34 cellular contexts compared by ENCODE assay signal in the genomic region with DNA sequence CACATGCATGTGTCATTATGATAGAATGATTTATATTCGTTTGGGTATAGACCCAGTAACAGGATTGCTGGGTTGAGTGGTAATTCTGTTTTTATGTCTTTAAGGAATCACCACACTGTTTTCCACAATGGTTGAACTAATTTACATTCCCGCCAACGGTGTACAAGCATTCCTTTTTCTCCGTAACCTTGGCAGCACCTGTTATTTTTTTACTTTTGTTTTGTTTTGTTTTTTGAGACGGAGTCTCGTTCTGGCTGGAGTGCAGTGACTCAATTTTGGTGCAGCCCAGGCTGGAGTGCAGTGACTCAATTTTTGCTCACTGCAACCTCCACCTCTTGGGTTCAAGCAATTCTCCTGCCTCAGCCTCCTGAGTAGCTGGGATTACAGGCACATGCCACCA. TPM values are rescaled to one million over a fixed set of nuclear protein-coding genes. Genes with fewer than 3 reads are reported as not detected.
"Had no signal": no experiment of that assay in that cellular context is flagged by ENCODE, and none has a peak within 500 bp of the region (broad histone marks: within the 10 kb centered on the region; RNA-seq: fewer than 3 reads in every experiment).

No MANE protein-coding gene starts in this region.

- H3K36me3 Mint-ChIP-seq: activated CD4-positive, alpha-beta memory T cell treated with anti-CD3 and anti-CD28 coated beads for 36 hours; activated naive CD4-positive, alpha-beta T cell treated with anti-CD3 and anti-CD28 coated beads, Interleukin-2, amount 50 U/mL, for 72 hours; brain; WTC11 had no signal

- H3K27ac ChIP-seq: ascending aorta, breast epithelium, coronary artery, dorsolateral prefrontal cortex, esophagus muscularis mucosa, foreskin keratinocyte, gastrocnemius medialis, heart left ventricle, VCaP had no signal

- ATAC-seq: activated CD8-positive, alpha-beta T cell treated with anti-CD3 and anti-CD28 coated beads, Interleukin-2, amount 10 ng/mL, durations not matched to agents 7 days and 5 days; activated naive CD4-positive, alpha-beta T cell treated with anti-CD3 and anti-CD28 coated beads, Interleukin-2, amount 50 U/mL, for 72 hours; activated T-cell treated with anti-CD3 and anti-CD28 coated beads, Interleukin-2, amount 50 U/mL, for 72 hours; foreskin keratinocyte; gastrocnemius medialis; heart left ventricle; T-helper 17 cell; WTC11 had no signal

- H3K9me3 Mint-ChIP-seq: activated CD4-positive, alpha-beta memory T cell treated with anti-CD3 and anti-CD28 coated beads for 36 hours; central memory CD8-positive, alpha-beta T cell; T-helper 2 cell treated with Interferon-gamma antibody and Interleukin-4, amounts not matched to agents 5 μg/mL and 100 μg/mL, for 36 hours had no signal

- H3K36me3 ChIP-seq: ascending aorta, breast epithelium, esophagus muscularis mucosa, gastrocnemius medialis, heart left ventricle had no signal

- H3K4me1 ChIP-seq: ascending aorta, breast epithelium, esophagus muscularis mucosa, foreskin keratinocyte, gastrocnemius medialis had no signal

- H3K27me3 Mint-ChIP-seq: activated naive CD8-positive, alpha-beta T cell treated with anti-CD3 and anti-CD28 coated beads, Interleukin-2, amount 10 ng/mL, durations not matched to agents 7 days and 5 days; activated T-cell treated with anti-CD3 and anti-CD28 coated beads, Interleukin-2, amount 50 U/mL, for 24 hours; central memory CD8-positive, alpha-beta T cell; dendritic cell treated with granulocyte-macrophage colony-stimulating factor and Interleukin-4, amounts not matched to agents 40 ng/mL and 50 ng/mL, for 4 days; T-helper 17 cell had no signal

- H3K4me3 Mint-ChIP-seq: activated CD4-positive, alpha-beta memory T cell treated with anti-CD3 and anti-CD28 coated beads for 36 hours; activated CD8-positive, alpha-beta T cell treated with anti-CD3 and anti-CD28 coated beads, Interleukin-2, amount 10 ng/mL, durations not matched to agents 7 days and 5 days; activated naive CD4-positive, alpha-beta T cell treated with anti-CD3 and anti-CD28 coated beads, Interleukin-2, amount 10 ng/mL, durations not matched to agents 7 days and 5 days; activated naive CD8-positive, alpha-beta T cell treated with anti-CD3 and anti-CD28 coated beads, Interleukin-2, amount 10 ng/mL, durations not matched to agents 7 days and 5 days; activated T-cell treated with anti-CD3 and anti-CD28 coated beads, Interleukin-2, amount 50 U/mL, for 24 hours; activated T-cell treated with anti-CD3 and anti-CD28 coated beads, Interleukin-2, amount 50 U/mL, for 72 hours; brain; central memory CD8-positive, alpha-beta T cell; dendritic cell treated with granulocyte-macrophage colony-stimulating factor and Interleukin-4, amounts not matched to agents 40 ng/mL and 50 ng/mL, for 4 days; endodermal cell; T-helper 17 cell; T-helper 2 cell treated with Interferon-gamma antibody and Interleukin-4, amounts not matched to agents 5 μg/mL and 100 μg/mL, for 36 hours; WTC11 had no signal

- H3K4me3 ChIP-seq: ascending aorta, breast epithelium, coronary artery, dorsolateral prefrontal cortex, esophagus muscularis mucosa, gastrocnemius medialis, heart left ventricle had no signal

- H3K27ac Mint-ChIP-seq: activated CD4-positive, alpha-beta memory T cell treated with anti-CD3 and anti-CD28 coated beads for 36 hours; activated CD8-positive, alpha-beta T cell treated with anti-CD3 and anti-CD28 coated beads, Interleukin-2, amount 10 ng/mL, durations not matched to agents 7 days and 5 days; activated naive CD4-positive, alpha-beta T cell treated with anti-CD3 and anti-CD28 coated beads, Interleukin-2, amount 10 ng/mL, durations not matched to agents 7 days and 5 days; activated naive CD4-positive, alpha-beta T cell treated with anti-CD3 and anti-CD28 coated beads, Interleukin-2, amount 50 U/mL, for 72 hours; activated naive CD8-positive, alpha-beta T cell treated with anti-CD3 and anti-CD28 coated beads, Interleukin-2, amount 10 ng/mL, durations not matched to agents 7 days and 5 days; activated T-cell treated with anti-CD3 and anti-CD28 coated beads, Interleukin-2, amount 50 U/mL, for 24 hours; activated T-cell treated with anti-CD3 and anti-CD28 coated beads, Interleukin-2, amount 50 U/mL, for 72 hours; brain; dendritic cell treated with granulocyte-macrophage colony-stimulating factor and Interleukin-4, amounts not matched to agents 40 ng/mL and 50 ng/mL, for 4 days; endodermal cell; T-helper 17 cell; T-helper 2 cell treated with Interferon-gamma antibody and Interleukin-4, amounts not matched to agents 5 μg/mL and 100 μg/mL, for 36 hours; WTC11 had no signal

- DNase-seq: activated CD4-positive, alpha-beta memory T cell treated with anti-CD3 and anti-CD28 coated beads for 36 hours; activated CD4-positive, alpha-beta T cell treated with anti-CD3 and anti-CD28 coated beads for 1 hour; activated CD4-positive, alpha-beta T cell treated with anti-CD3 and anti-CD28 coated beads for 4 hours; activated CD8-positive, alpha-beta memory T cell treated with anti-CD3 and anti-CD28 coated beads, Interleukin-2, amount 50 U/mL, for 48 hours; activated CD8-positive, alpha-beta T cell treated with anti-CD3 and anti-CD28 coated beads, Interleukin-2, amount 10 ng/mL, durations not matched to agents 7 days and 5 days; activated gamma-delta T cell; activated naive CD4-positive, alpha-beta T cell; activated naive CD4-positive, alpha-beta T cell treated with anti-CD3 and anti-CD28 coated beads, Interleukin-2, amount 10 ng/mL, durations not matched to agents 7 days and 5 days; activated naive CD8-positive, alpha-beta T cell treated with anti-CD3 and anti-CD28 coated beads, Interleukin-2, amount 10 ng/mL, durations not matched to agents 7 days and 5 days; activated T-cell treated with anti-CD3 and anti-CD28 coated beads for 4 hours; activated T-cell treated with anti-CD3 and anti-CD28 coated beads, Interleukin-2, amount 50 U/mL, for 24 hours; activated T-cell treated with anti-CD3 and anti-CD28 coated beads, Interleukin-2, amount 50 U/mL, for 72 hours; dorsolateral prefrontal cortex; effector memory CD4-positive, alpha-beta T cell; endodermal cell; erythroblast; foreskin keratinocyte; gastrocnemius medialis; glutamatergic neuron; heart left ventricle; T-helper 1 cell; T-helper 17 cell; T1000 had no signal

- H3K9me3 ChIP-seq: gastrocnemius medialis had no signal

- H3K4me1 Mint-ChIP-seq: activated naive CD4-positive, alpha-beta T cell treated with anti-CD3 and anti-CD28 coated beads, Interleukin-2, amount 10 ng/mL, durations not matched to agents 7 days and 5 days; brain; endodermal cell; WTC11 had no signal

RNA-seq across cellular contexts. Expression of gene S100B, which starts 8.5 kb away (rescaled TPM):
- total RNA-seq: activated CD4-positive, alpha-beta memory T cell treated with anti-CD3 and anti-CD28 coated beads for 36 hours; activated naive CD4-positive, alpha-beta T cell treated with anti-CD3 and anti-CD28 coated beads, Interleukin-2, amount 50 U/mL, for 72 hours; endodermal cell; foreskin keratinocyte; T-helper 17 cell had no signal
